ENCODE assay signal across 8 cellular contexts in genomic region chr1:52727114-52727586, GRCh38. TPM values are rescaled to one million over a fixed set of nuclear protein-coding genes. Genes with fewer than 3 reads are reported as not detected.
DNase-seq lines count a peak whose midpoint lies in the region; ATAC-seq and TF ChIP-seq lines count a peak whose summit lies in the region.

No MANE protein-coding gene starts in this region.

- peaks cover 25% of the 10 kb centered on the region for H3K4me1 Mint-ChIP-seq in MCF 10A (ENCODE audit: insufficient read depth, unreplicated experiment)

- no peak for ATAC-seq in sciatic nerve

- no peaks in the 10 kb centered on the region for H3K9me3 ChIP-seq in subcutaneous abdominal adipose tissue (ENCODE audit: control insufficient read depth in 5 of 5, low read length in 5 of 5)

- POLR2A ChIA-PET in MCF 10A (lab: Yijun Ruan, JAX), result interaction anchor here (0.6 to 2.5 kb wide), 15 partner anchors 10 to 308 kb away, joined by 3 to 22 read pairs (median 5); partner anchors contain the start of genes COA7 and TUT4

- H3K4me3 ChIP-seq in subcutaneous abdominal adipose tissue (ENCODE audit: low read depth in 1 of 5, low read length in 5 of 5), result peak overlapping the region; percentile 78 to 97 (median 86)

- H3K27ac Mint-ChIP-seq in MCF 10A (ENCODE audit: low read depth, unreplicated experiment), result peak overlapping the region; percentile 96

- H3K9me3 Mint-ChIP-seq in MCF 10A (ENCODE audit: unreplicated experiment), result no peaks in the 10 kb centered on the region

- H3K4me1 ChIP-seq in subcutaneous abdominal adipose tissue (ENCODE audit: control insufficient read depth in 5 of 5, insufficient read depth in 5 of 5, low read length in 5 of 5), result peaks cover 3 to 32% (median 27%) of the 10 kb centered on the region in 5 donors

- H3K27ac ChIP-seq in subcutaneous abdominal adipose tissue (ENCODE audit: low read depth, low read length), result peak overlapping the region; percentile 70

- CTCF ChIA-PET in MCF 10A (lab: Yijun Ruan, JAX), result interaction anchor here (0.8 to 1.3 kb wide), 5 partner anchors 13 to 195 kb away, joined by 3 to 5 read pairs (median 3); no protein-coding TSS in a partner anchor

- DNase-seq in NCI-H1092 treated with DMSO at 0.1 percent for 48 hours (lab: John Stamatoyannopoulos, UW), result peak; percentile 21
- DNase-seq in NCI-H1092 (lab: John Stamatoyannopoulos, UW), result no peak
- DNase-seq in NCI-H1105 treated with DMSO at 0.1 percent for 48 hours (lab: John Stamatoyannopoulos, UW), result peak; percentile 22
- peak; percentile 20 for DNase-seq in MCF 10A (ENCODE audit: unreplicated experiment)
- DNase-seq in kidney tubule cell (ENCODE audit: low spot score), result peak; percentile 17
- DNase-seq in GM19238 (ENCODE audit: insufficient read length, low spot score), result no peak
- no peak for DNase-seq in sciatic nerve (ENCODE audit: low spot score)

- no peak for TF ChIP-seq CTCF in MCF 10A (IDR thresholded peaks at IDR 0.05; ENCODE audit: unreplicated experiment)

- TSS peak; percentile 50 for BruUV-seq in MCF 10A (replicated peaks; lab: Mats Ljungman, UMichigan)

- intact Hi-C loops in MCF 10A (cut with micrococcal nuclease), result no loop called here
- intact Hi-C loops in sciatic nerve (cut with DNase I), result no loop called here

- no peaks in the 10 kb centered on the region for H3K27me3 ChIP-seq in subcutaneous abdominal adipose tissue (ENCODE audit: control insufficient read depth in 5 of 5, insufficient read depth in 4 of 5, low read length in 5 of 5)

- peak overlapping the region; percentile 97 for H3K4me3 Mint-ChIP-seq in MCF 10A (ENCODE audit: unreplicated experiment)

- H3K9ac ChIP-seq in subcutaneous abdominal adipose tissue (ENCODE audit: low read length in 5 of 5), result peak overlapping the region; percentile 80 to 100 (median 91)

- no peaks in the 10 kb centered on the region for H3K27me3 Mint-ChIP-seq in MCF 10A (ENCODE audit: insufficient read depth, unreplicated experiment)

- H3K36me3 Mint-ChIP-seq in MCF 10A (ENCODE audit: insufficient read depth, unreplicated experiment), result no peaks in the 10 kb centered on the region

- peaks cover 0 to 2% (median 0%) of the 10 kb centered on the region in 5 donors for H3K36me3 ChIP-seq in subcutaneous abdominal adipose tissue (ENCODE audit: control insufficient read depth in 5 of 5, insufficient read depth in 5 of 5, low read length in 5 of 5)

RNA-seq across cellular contexts. Expression of gene ZYG11B, which starts 0.9 kb away (rescaled TPM):
- 16.2 and 18.6 TPM in 2 replicates for total RNA-seq in MCF 10A (2022)
- total RNA-seq in sciatic nerve, result 36.4 TPM

RNA-seq across cellular contexts. Expression of gene COA7, which starts 29.0 kb away (rescaled TPM):
- 28.0 and 38.9 TPM in 2 replicates for total RNA-seq in MCF 10A (2022)
- 11.3 TPM for total RNA-seq in sciatic nerve

Comparison
In these comparisons a context has a peak if more than half of its experiments do, and no peak if none do; other contexts are left out.
1. DNase-seq: peak in NCI-H1092 treated with DMSO at 0.1 percent for 48 hours (single experiment), NCI-H1105 treated with DMSO at 0.1 percent for 48 hours (single experiment), MCF 10A (single experiment) and kidney tubule cell (single experiment); none in NCI-H1092 (single experiment), GM19238 (single experiment) and sciatic nerve (single experiment).